ENCODE assay signal across 9 cellular contexts in genomic region chr1:233614743-233615521, GRCh38. TPM values are rescaled to one million over a fixed set of nuclear protein-coding genes. Genes with fewer than 3 reads are reported as not detected.
A peak's percentile ranks its signal among the peaks of the same experiment; 100 is the strongest.
DNase-seq lines count a peak whose midpoint lies in the region; ATAC-seq and TF ChIP-seq lines count a peak whose summit lies in the region.
"Had no signal": no experiment of that assay in that cellular context is flagged by ENCODE, and none has a peak within 500 bp of the region (broad histone marks: within the 10 kb centered on the region; RNA-seq: fewer than 3 reads in every experiment).

No MANE protein-coding gene starts in this region.

- no peak overlapping the region for H3K27ac Mint-ChIP-seq in activated naive CD4-positive, alpha-beta T cell treated with anti-CD3 and anti-CD28 coated beads, Interleukin-2, amount 50 U/mL, for 72 hours
- H3K27ac Mint-ChIP-seq: activated B cell treated with CpG ODN at 0.5 μM for 24 hours had no signal

- no peaks in the 10 kb centered on the region for H3F3A ChIP-seq in neural cell (ENCODE audit: insufficient read depth, low read length, poor library complexity, severe bottlenecking)

- no peak overlapping the region for H3K4me2 ChIP-seq in neural cell (ENCODE audit: low read length)

- no peaks in the 10 kb centered on the region for H3K9me2 ChIP-seq in neural cell (ENCODE audit: insufficient read depth, low read length)

- H3K9ac ChIP-seq in neural cell (ENCODE audit: low read length): peak overlapping the region; percentile 66

- H4K20me1 ChIP-seq in neural cell (ENCODE audit: insufficient read depth): no peaks in the 10 kb centered on the region

- no peak for TF ChIP-seq CTCF in neural cell (IDR thresholded peaks at IDR 0.05; ENCODE audit: poor library complexity, severe bottlenecking)

- ATAC-seq in HG03432 (IDR thresholded peaks at IDR 0.05; ENCODE audit: unreplicated experiment) (peak; percentile 34), HG03571 (IDR thresholded peaks at IDR 0.05; ENCODE audit: unreplicated experiment) (no peak)
- no peak for ATAC-seq in activated naive CD4-positive, alpha-beta T cell treated with anti-CD3 and anti-CD28 coated beads, Interleukin-2, amount 50 U/mL, for 72 hours

- H3K27me3 ChIP-seq in neural cell (ENCODE audit: insufficient read depth, low read depth, low read length): peaks cover 62% of the 10 kb centered on the region

- DNase-seq in NCI-H748 (lab: John Stamatoyannopoulos, UW; ENCODE audit: unreplicated experiment): peak; percentile 26
- DNase-seq in NCI-H748 treated with DMSO at 0.1 percent for 48 hours (lab: John Stamatoyannopoulos, UW): no peak
- DNase-seq in activated effector memory CD4-positive, alpha-beta T cell treated with anti-CD3 and anti-CD28 coated beads, Interleukin-2, amount 50 U/mL, for 16 hours: no peak
- DNase-seq in activated naive CD4-positive, alpha-beta T cell treated with anti-CD3 and anti-CD28 coated beads, Interleukin-2, amount 50 U/mL, for 72 hours (ENCODE audit: low spot score in 2 of 2): no peak
- DNase-seq: activated B cell treated with CpG ODN at 0.5 μM for 24 hours had no signal

- H3K36me3 Mint-ChIP-seq in activated naive CD4-positive, alpha-beta T cell treated with anti-CD3 and anti-CD28 coated beads, Interleukin-2, amount 50 U/mL, for 72 hours: peaks cover 0 to 19% of the 10 kb centered on the region in 2 donors

- H3K27ac ChIP-seq in cingulate gyrus (ENCODE audit: low read depth, low read length) (peak overlapping the region; percentile 47), neural cell (ENCODE audit: low read length) (no peak overlapping the region)

- H3K79me2 ChIP-seq in neural cell (replicated peaks; ENCODE audit: insufficient read depth, low read length): no peaks in the 10 kb centered on the region

- peak overlapping the region; percentile 85 for H3K4me3 ChIP-seq in neural cell (ENCODE audit: low read length)

- no peaks in the 10 kb centered on the region for H3K36me3 ChIP-seq in neural cell (ENCODE audit: insufficient read depth, low read length)

- TF ChIP-seq RAD21 in neural cell (conservative IDR thresholded peaks at IDR 0.05): no peak

- no peak overlapping the region for H2AFZ ChIP-seq in neural cell (ENCODE audit: low read depth, low read length)

- H3K9me3 Mint-ChIP-seq in activated naive CD4-positive, alpha-beta T cell treated with anti-CD3 and anti-CD28 coated beads, Interleukin-2, amount 50 U/mL, for 72 hours: no peaks in the 10 kb centered on the region
- H3K9me3 Mint-ChIP-seq: activated B cell treated with CpG ODN at 0.5 μM for 24 hours had no signal

- no peak for TF ChIP-seq EP300 in neural cell (conservative IDR thresholded peaks at IDR 0.05; ENCODE audit: poor library complexity, severe bottlenecking)

- no peaks in the 10 kb centered on the region for H3K9me3 ChIP-seq in neural cell (ENCODE audit: low read length)

TF ChIP-seq in neural cell, 6 proteins besides CTCF, POLR2A, EP300 and RAD21:
- no peak for TF ChIP-seq TAF1 (IDR thresholded peaks at IDR 0.05; ENCODE audit: low read depth)
- no peak for TF ChIP-seq REST (IDR thresholded peaks at IDR 0.05; ENCODE audit: borderline replicate concordance)
- TF ChIP-seq EZH2 (IDR thresholded peaks at IDR 0.05; ENCODE audit: borderline replicate concordance, insufficient read depth, low read length, poor library complexity, severe bottlenecking): no peak
- TF ChIP-seq MXI1 (conservative IDR thresholded peaks at IDR 0.05; ENCODE audit: poor library complexity, severe bottlenecking): no peak
- no peak for TF ChIP-seq POLR2AphosphoS5 (IDR thresholded peaks at IDR 0.05)

RNA-seq across cellular contexts. Expression of gene KCNK1, which starts 1.0 kb away (rescaled TPM):
- 1.8 TPM in 2 replicates for polyA plus RNA-seq in neural cell
- polyA minus RNA-seq in neural cell: 1.5 and 1.7 TPM in 2 replicates
- total RNA-seq in activated naive CD4-positive, alpha-beta T cell treated with anti-CD3 and anti-CD28 coated beads, Interleukin-2, amount 50 U/mL, for 72 hours: under 1 TPM in 1 of 2 donors, not detected in 1; 0.78 TPM
- total RNA-seq: activated B cell treated with CpG ODN at 0.5 μM for 24 hours had no signal
